In the genomic region with DNA sequence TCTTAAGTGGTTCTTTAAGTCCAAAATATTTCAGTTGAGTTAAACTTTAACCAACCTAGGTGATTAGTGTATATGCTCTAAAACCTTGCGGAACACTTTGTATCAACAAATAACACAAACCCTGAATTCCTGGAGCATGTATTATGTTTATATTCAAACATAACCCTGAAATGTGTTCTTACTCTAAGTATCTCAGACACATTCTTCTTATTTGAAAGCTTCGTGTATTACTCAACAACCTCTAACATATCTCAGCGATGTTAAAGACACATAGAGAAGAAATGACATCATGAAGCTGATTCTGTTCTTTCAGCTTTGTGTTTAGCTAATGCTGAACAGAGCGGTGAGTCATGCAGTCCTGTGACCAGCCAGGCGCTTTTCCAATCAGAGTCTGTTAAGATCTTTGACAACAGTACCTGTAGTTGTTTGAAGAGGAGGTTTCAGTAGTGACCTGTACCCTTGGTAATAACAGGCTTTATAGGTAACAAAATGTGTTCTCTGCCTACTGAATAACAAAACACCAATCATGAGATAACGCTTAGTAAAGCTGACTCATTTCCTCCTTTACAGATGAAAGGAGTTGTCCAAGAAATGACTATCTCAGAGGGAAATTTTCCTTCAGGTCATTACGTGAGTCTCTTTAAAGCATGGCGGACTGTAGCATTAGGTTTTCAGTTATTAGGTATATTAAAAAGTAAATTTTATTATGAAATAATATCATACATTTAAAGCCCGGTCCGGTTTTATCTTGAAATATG, we compare ENCODE assay signal across 8 cellular contexts.
DNase-seq lines count a peak whose midpoint lies in the region; ATAC-seq and TF ChIP-seq lines count a peak whose summit lies in the region.

No MANE protein-coding gene starts in this region.

- peaks cover 0 to 8% of the 10 kb centered on the region in 2 donors for H3K4me1 ChIP-seq in uterus

- H3K9me3 Mint-ChIP-seq in activated T-cell treated with anti-CD3 and anti-CD28 coated beads, Interleukin-2, amount 50 U/mL, for 72 hours: peaks cover 0 to 2% of the 10 kb centered on the region in 2 donors
- H3K9me3 Mint-ChIP-seq in osteocyte (ENCODE audit: unreplicated experiment): no peaks in the 10 kb centered on the region

- H3K27ac ChIP-seq in uterus: peak overlapping the region; percentile 85 to 89

- H3K9me3 ChIP-seq in uterus: no peaks in the 10 kb centered on the region

- H3K27me3 ChIP-seq in uterus: no peaks in the 10 kb centered on the region

- H3K4me3 Mint-ChIP-seq in activated T-cell treated with anti-CD3 and anti-CD28 coated beads, Interleukin-2, amount 50 U/mL, for 72 hours: peak overlapping the region; percentile 68 to 93
- no peak overlapping the region for H3K4me3 Mint-ChIP-seq in osteocyte (ENCODE audit: unreplicated experiment)

- H3K27me3 Mint-ChIP-seq in activated T-cell treated with anti-CD3 and anti-CD28 coated beads, Interleukin-2, amount 50 U/mL, for 72 hours (ENCODE audit: low read depth): no peaks in the 10 kb centered on the region
- no peaks in the 10 kb centered on the region for H3K27me3 Mint-ChIP-seq in osteocyte (ENCODE audit: unreplicated experiment)

- no peaks in the 10 kb centered on the region for H3K36me3 ChIP-seq in uterus

- DNase-seq in activated T-cell treated with anti-CD3 and anti-CD28 coated beads for 24 hours (ENCODE audit: low read depth): peak; percentile 56
- no peak for DNase-seq in activated T-cell treated with anti-CD3 and anti-CD28 coated beads, Interleukin-2, amount 50 U/mL, for 1 hour
- peak; percentile 94 for DNase-seq in NCI-H69 (lab: John Stamatoyannopoulos, UW)
- peak; percentile 78 to 83 for DNase-seq in activated T-cell treated with anti-CD3 and anti-CD28 coated beads, Interleukin-2, amount 50 U/mL, for 72 hours
- peak; percentile 97 for DNase-seq in fibroblast of the aortic adventitia (ENCODE audit: low read depth)
- DNase-seq in osteocyte (ENCODE audit: extremely low spot score, unreplicated experiment): no peak
- peak; percentile 82 to 94 for DNase-seq in uterus

- H3K36me3 Mint-ChIP-seq in activated T-cell treated with anti-CD3 and anti-CD28 coated beads, Interleukin-2, amount 50 U/mL, for 72 hours (ENCODE audit: insufficient read depth in 2 of 2): peaks cover 2 to 5% of the 10 kb centered on the region in 2 donors
- H3K36me3 Mint-ChIP-seq in osteocyte (ENCODE audit: unreplicated experiment): no peaks in the 10 kb centered on the region

- peak overlapping the region; percentile 100 for H3K27ac Mint-ChIP-seq in activated T-cell treated with anti-CD3 and anti-CD28 coated beads, Interleukin-2, amount 50 U/mL, for 72 hours
- H3K27ac Mint-ChIP-seq in osteocyte (ENCODE audit: unreplicated experiment): peak overlapping the region; percentile 90

- intact Hi-C loops in uterus (cut with DNase I; ENCODE audit: low total_unique reads): no loop called here

- TF ChIP-seq POLR2A in uterus (IDR thresholded peaks at IDR 0.05): peak; percentile 27 to 53

- peaks cover 66% of the 10 kb centered on the region for H3K4me1 Mint-ChIP-seq in activated T-cell treated with anti-CD3 and anti-CD28 coated beads, Interleukin-2, amount 50 U/mL, for 72 hours (ENCODE audit: low read depth)
- H3K4me1 Mint-ChIP-seq in osteocyte (ENCODE audit: unreplicated experiment): peaks cover 46% of the 10 kb centered on the region

- peak; percentile 95 for ATAC-seq in HG02943 (IDR thresholded peaks at IDR 0.05; ENCODE audit: low read depth, unreplicated experiment)
- ATAC-seq in activated T-cell treated with anti-CD3 and anti-CD28 coated beads, Interleukin-2, amount 50 U/mL, for 72 hours (replicated peaks in 1 of 2): peak; percentile 95 to 96

- TF ChIP-seq CTCF in fibroblast of the aortic adventitia (IDR thresholded peaks at IDR 0.05; ENCODE audit: insufficient read depth, low read length) (no peak), osteocyte (IDR thresholded peaks at IDR 0.05) (no peak), uterus (IDR thresholded peaks at IDR 0.05) (no peak)

- peak overlapping the region; percentile 9 for H3K4me3 ChIP-seq in fibroblast of the aortic adventitia (ENCODE audit: low read depth, low read length)
- H3K4me3 ChIP-seq in uterus: no peak overlapping the region

Comparison
In these comparisons a context has a peak if more than half of its experiments do, and no peak if none do; other contexts are left out.
1. DNase-seq: peak in activated T-cell treated with anti-CD3 and anti-CD28 coated beads for 24 hours (single experiment), NCI-H69 (single experiment), activated T-cell treated with anti-CD3 and anti-CD28 coated beads, Interleukin-2, amount 50 U/mL, for 72 hours (2 of 2), fibroblast of the aortic adventitia (single experiment) and uterus (2 of 2); none in activated T-cell treated with anti-CD3 and anti-CD28 coated beads, Interleukin-2, amount 50 U/mL, for 1 hour (single experiment) and osteocyte (single experiment).